8 cellular contexts compared by ENCODE assay signal in the genomic region with DNA sequence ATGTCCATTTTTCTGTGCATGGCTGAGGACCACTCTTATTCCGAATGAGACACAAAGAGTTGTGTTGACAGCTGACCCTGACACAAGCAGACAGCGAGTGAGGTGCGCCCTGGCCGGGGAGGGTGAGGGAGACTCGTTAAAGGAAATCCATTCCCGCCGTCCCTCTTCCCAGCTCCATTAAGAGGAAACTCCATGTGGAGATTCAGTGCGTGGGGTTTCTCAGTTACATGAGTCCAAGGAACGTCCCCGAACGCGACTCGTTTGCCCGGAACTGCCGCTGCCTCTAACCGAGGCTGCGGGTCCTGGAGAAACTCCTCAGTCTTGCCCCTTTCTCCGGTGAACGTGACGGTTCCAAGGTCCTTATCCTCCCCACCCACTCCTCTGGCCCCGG. TPM values are rescaled to one million over a fixed set of nuclear protein-coding genes. Genes with fewer than 3 reads are reported as not detected.
A peak's percentile ranks its signal among the peaks of the same experiment; 100 is the strongest.
DNase-seq lines count a peak whose midpoint lies in the region; ATAC-seq and TF ChIP-seq lines count a peak whose summit lies in the region.

No MANE protein-coding gene starts in this region.

- H3K9me2 ChIP-seq in SK-N-SH: no peaks in the 10 kb centered on the region

- no peak for TF ChIP-seq RAD21 in SK-N-SH (IDR thresholded peaks at IDR 0.05; ENCODE audit: low read length)

- ATAC-seq in natural killer cell: no peak
- no peak for ATAC-seq in natural killer cell treated with Interleukin-12 subunit alpha and Interleukin-12 subunit beta and Interleukin-15 and Interleukin-18, amount 100 ng/mL, for 72 hours

- no peak overlapping the region for H3K23ac ChIP-seq in mesendoderm (ENCODE audit: low read length)

- no peak overlapping the region for H3K27ac Mint-ChIP-seq in natural killer cell
- H3K27ac Mint-ChIP-seq in natural killer cell treated with Interleukin-12 subunit alpha and Interleukin-12 subunit beta and Interleukin-15 and Interleukin-18, amount 100 ng/mL, for 72 hours: no peak overlapping the region

- intact Hi-C loops in natural killer cell (cut with micrococcal nuclease): no loop called here

- H3K27me3 ChIP-seq in mesendoderm (ENCODE audit: insufficient read depth, low read length, poor library complexity): peaks cover 42% of the 10 kb centered on the region
- H3K27me3 ChIP-seq in SK-N-SH (ENCODE audit: insufficient read depth): peaks cover 66% of the 10 kb centered on the region

- H2BK15ac ChIP-seq in mesendoderm (replicated peaks; ENCODE audit: low read depth): no peak overlapping the region

- no peaks in the 10 kb centered on the region for H4K20me1 ChIP-seq in SK-N-SH (ENCODE audit: insufficient read depth)

- H2AK5ac ChIP-seq in mesendoderm (ENCODE audit: low read length): no peak overlapping the region

- H3K79me1 ChIP-seq in mesendoderm (ENCODE audit: low read length): no peaks in the 10 kb centered on the region

- H4K5ac ChIP-seq in mesendoderm (ENCODE audit: low read length): no peak overlapping the region

- H3K9me3 ChIP-seq in SK-N-SH: no peaks in the 10 kb centered on the region

- H3K4me3 Mint-ChIP-seq in natural killer cell: peak overlapping the region; percentile 47
- H3K4me3 Mint-ChIP-seq in natural killer cell treated with Interleukin-12 subunit alpha and Interleukin-12 subunit beta and Interleukin-15 and Interleukin-18, amount 100 ng/mL, for 72 hours: no peak overlapping the region

- peak overlapping the region; percentile 88 for H3K4me3 ChIP-seq in coronary artery
- H3K4me3 ChIP-seq in mesendoderm (ENCODE audit: low read length): no peak overlapping the region
- no peak overlapping the region for H3K4me3 ChIP-seq in SK-N-SH (ENCODE audit: low read depth in 2 of 2, low read length in 1 of 2)

- no peak overlapping the region for H3K18ac ChIP-seq in mesendoderm (ENCODE audit: low read length)

- no peak overlapping the region for H4K8ac ChIP-seq in mesendoderm (ENCODE audit: low read depth, low read length)

- TF ChIP-seq CTCF in natural killer cell (IDR thresholded peaks at IDR 0.05) (no peak), coronary artery (IDR thresholded peaks at IDR 0.05) (no peak), SK-N-SH (IDR thresholded peaks at IDR 0.05) (no peak)

- no CpG with 5 or more reads among the region's 21 CpGs for WGBS in mesendoderm (ENCODE audit: extremely low coverage, insufficient coverage, low lambda C conversion rate)
- 2% methylated on average over 17 of the region's 21 CpGs for WGBS in SK-N-SH (ENCODE audit: low lambda C conversion rate)

- no peaks in the 10 kb centered on the region for H3F3A ChIP-seq in SK-N-SH (replicated peaks; ENCODE audit: insufficient read depth)

- H3K36me3 ChIP-seq in mesendoderm (ENCODE audit: control insufficient read depth, insufficient read depth, low read length) (no peaks in the 10 kb centered on the region), SK-N-SH (replicated peaks in 1 of 2; ENCODE audit: control insufficient read depth in 1 of 2, insufficient read depth in 2 of 2, low read length in 1 of 2) (no peaks in the 10 kb centered on the region)

- DNase-seq in natural killer cell (no peak), coronary artery (ENCODE audit: low spot score) (no peak), mesendoderm (peak; percentile 26), occipital lobe (lab: John Stamatoyannopoulos, UW) (no peak), NCI-H345 (lab: John Stamatoyannopoulos, UW) (no peak), SK-N-SH (no peak), DMS153 treated with DMSO at 0.1 percent for 48 hours (lab: John Stamatoyannopoulos, UW; ENCODE audit: unreplicated experiment) (no peak)
- no peak for DNase-seq in natural killer cell treated with Interleukin-12 subunit alpha and Interleukin-12 subunit beta and Interleukin-15 and Interleukin-18, amount 100 ng/mL, for 72 hours (ENCODE audit: low spot score)

- no peaks in the 10 kb centered on the region for H3K36me3 Mint-ChIP-seq in natural killer cell
- no peaks in the 10 kb centered on the region for H3K36me3 Mint-ChIP-seq in natural killer cell treated with Interleukin-12 subunit alpha and Interleukin-12 subunit beta and Interleukin-15 and Interleukin-18, amount 100 ng/mL, for 72 hours

- peak overlapping the region; percentile 60 to 67 for H3K27ac ChIP-seq in coronary artery
- no peak overlapping the region for H3K27ac ChIP-seq in mesendoderm (ENCODE audit: low read depth, low read length)
- H3K27ac ChIP-seq in SK-N-SH (ENCODE audit: low read depth in 2 of 2, low read length in 1 of 2): no peak overlapping the region

- H3K27me3 Mint-ChIP-seq in natural killer cell (ENCODE audit: low read depth in 2 of 2): peaks cover 44 to 65% of the 10 kb centered on the region in 2 donors
- peaks cover 31 to 48% of the 10 kb centered on the region in 2 donors for H3K27me3 Mint-ChIP-seq in natural killer cell treated with Interleukin-12 subunit alpha and Interleukin-12 subunit beta and Interleukin-15 and Interleukin-18, amount 100 ng/mL, for 72 hours

- CTCF ChIA-PET in SK-N-SH (lab: Yijun Ruan, JAX): no interaction called here

- TF ChIP-seq EP300 in SK-N-SH (IDR thresholded peaks at IDR 0.05; ENCODE audit: borderline replicate concordance in 1 of 2, low read depth in 1 of 2, low read length in 1 of 2): no peak

- H3K4ac ChIP-seq in mesendoderm (ENCODE audit: low read depth, low read length): no peak overlapping the region

- peaks cover 0 to 3% of the 10 kb centered on the region in 2 donors for H3K9me3 Mint-ChIP-seq in natural killer cell
- H3K9me3 Mint-ChIP-seq in natural killer cell treated with Interleukin-12 subunit alpha and Interleukin-12 subunit beta and Interleukin-15 and Interleukin-18, amount 100 ng/mL, for 72 hours: no peaks in the 10 kb centered on the region

- H3K79me2 ChIP-seq in mesendoderm (ENCODE audit: control insufficient read depth, insufficient read depth, low read length): no peaks in the 10 kb centered on the region
- no peaks in the 10 kb centered on the region for H3K79me2 ChIP-seq in SK-N-SH (ENCODE audit: insufficient read depth)

- no peak overlapping the region for H3K9ac ChIP-seq in mesendoderm (ENCODE audit: low read length)
- no peak overlapping the region for H3K9ac ChIP-seq in SK-N-SH

- H3K4me1 ChIP-seq in mesendoderm (ENCODE audit: control insufficient read depth, low read depth, low read length) (peaks cover 2% of the 10 kb centered on the region), SK-N-SH (ENCODE audit: control insufficient read depth in 1 of 2, insufficient read depth in 2 of 2, low read depth in 1 of 2, low read length in 1 of 2) (no peaks in the 10 kb centered on the region)

- POLR2A ChIA-PET in SK-N-SH (lab: Yijun Ruan, JAX): no interaction called here

- H2BK120ac ChIP-seq in mesendoderm (ENCODE audit: low read depth, low read length): no peak overlapping the region

- H3K4me1 Mint-ChIP-seq in natural killer cell: peaks cover 0 to 4% of the 10 kb centered on the region in 2 donors
- H3K4me1 Mint-ChIP-seq in natural killer cell treated with Interleukin-12 subunit alpha and Interleukin-12 subunit beta and Interleukin-15 and Interleukin-18, amount 100 ng/mL, for 72 hours (ENCODE audit: low read depth in 2 of 2): peaks cover 0 to 3% of the 10 kb centered on the region in 2 donors

- H3K4me2 ChIP-seq in mesendoderm (ENCODE audit: low read length) (peak overlapping the region; percentile 70), SK-N-SH (no peak overlapping the region)

- no peak overlapping the region for H2BK5ac ChIP-seq in mesendoderm (ENCODE audit: low read length)

- H3K56ac ChIP-seq in mesendoderm (ENCODE audit: low read length): no peak overlapping the region

- H2AFZ ChIP-seq in SK-N-SH (ENCODE audit: low read depth): no peak overlapping the region

TF ChIP-seq in SK-N-SH, 30 proteins besides CTCF, POLR2A, EP300 and RAD21 (continues in another document):
- TF ChIP-seq NFIC (IDR thresholded peaks at IDR 0.05; ENCODE audit: borderline replicate concordance): no peak
- TF ChIP-seq, protein P1, sequence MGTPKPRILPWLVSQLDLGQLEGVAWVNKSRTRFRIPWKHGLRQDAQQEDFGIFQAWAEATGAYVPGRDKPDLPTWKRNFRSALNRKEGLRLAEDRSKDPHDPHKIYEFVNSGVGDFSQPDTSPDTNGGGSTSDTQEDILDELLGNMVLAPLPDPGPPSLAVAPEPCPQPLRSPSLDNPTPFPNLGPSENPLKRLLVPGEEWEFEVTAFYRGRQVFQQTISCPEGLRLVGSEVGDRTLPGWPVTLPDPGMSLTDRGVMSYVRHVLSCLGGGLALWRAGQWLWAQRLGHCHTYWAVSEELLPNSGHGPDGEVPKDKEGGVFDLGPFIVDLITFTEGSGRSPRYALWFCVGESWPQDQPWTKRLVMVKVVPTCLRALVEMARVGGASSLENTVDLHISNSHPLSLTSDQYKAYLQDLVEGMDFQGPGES (IDR thresholded peaks at IDR 0.05; ENCODE audit: low read depth, low read length): no peak
- no peak for TF ChIP-seq TCF12 (IDR thresholded peaks at IDR 0.05)
- TF ChIP-seq, protein P2, sequence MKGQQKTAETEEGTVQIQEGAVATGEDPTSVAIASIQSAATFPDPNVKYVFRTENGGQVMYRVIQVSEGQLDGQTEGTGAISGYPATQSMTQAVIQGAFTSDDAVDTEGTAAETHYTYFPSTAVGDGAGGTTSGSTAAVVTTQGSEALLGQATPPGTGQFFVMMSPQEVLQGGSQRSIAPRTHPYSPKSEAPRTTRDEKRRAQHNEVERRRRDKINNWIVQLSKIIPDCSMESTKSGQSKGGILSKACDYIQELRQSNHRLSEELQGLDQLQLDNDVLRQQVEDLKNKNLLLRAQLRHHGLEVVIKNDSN (IDR thresholded peaks at IDR 0.05; ENCODE audit: borderline replicate concordance, low read depth): no peak
- TF ChIP-seq GABPA (IDR thresholded peaks at IDR 0.05; ENCODE audit: low read depth): no peak
- TF ChIP-seq ELF1 (IDR thresholded peaks at IDR 0.05): no peak

RNA-seq across cellular contexts. Expression of a gene that starts 1.0 kb away (rescaled TPM):
- total RNA-seq in natural killer cell: not detected
- not detected for total RNA-seq in natural killer cell treated with Interleukin-12 subunit alpha and Interleukin-12 subunit beta and Interleukin-15 and Interleukin-18, amount 100 ng/mL, for 72 hours
- polyA plus RNA-seq in mesendoderm (2013, experiment 1 of 2): 0.03 TPM
- 0.01 TPM for polyA plus RNA-seq in mesendoderm (2013, experiment 2 of 2)
- total RNA-seq in occipital lobe: 0.31 TPM
- under 0.01 TPM in 1 of 2 replicates, not detected in the other for polyA plus RNA-seq in SK-N-SH (2012; rRNA removed)
- 0.01 TPM in 1 of 2 replicates, not detected in the other for polyA plus RNA-seq in SK-N-SH (2012; cell fraction: cytosol; rRNA removed)
- polyA plus RNA-seq in SK-N-SH (2012; cell fraction: nucleus; rRNA removed): 0.05 TPM in 1 of 2 replicates, not detected in the other

Comparison
In these comparisons a context has a peak if more than half of its experiments do, and no peak if none do; other contexts are left out.
1. H3K27ac ChIP-seq: peak in coronary artery (2 of 2); none in mesendoderm (single experiment) and SK-N-SH (0 of 2).